ENCODE assay signal across 8 cellular contexts in genomic region chrX:9644335-9644734, GRCh38.
A peak's percentile ranks its signal among the peaks of the same experiment; 100 is the strongest.
DNase-seq lines count a peak whose midpoint lies in the region; ATAC-seq and TF ChIP-seq lines count a peak whose summit lies in the region.

No MANE protein-coding gene starts in this region.

- H3K27ac Mint-ChIP-seq in central memory CD8-positive, alpha-beta T cell (ENCODE audit: low read depth) = peak overlapping the region; percentile 10

- H3K36me3 Mint-ChIP-seq in central memory CD8-positive, alpha-beta T cell (ENCODE audit: insufficient read depth) = peaks cover 2% of the 10 kb centered on the region

- H3K27me3 Mint-ChIP-seq in central memory CD8-positive, alpha-beta T cell = no peaks in the 10 kb centered on the region

- H3K9me3 Mint-ChIP-seq in central memory CD8-positive, alpha-beta T cell = no peaks in the 10 kb centered on the region

- no peaks in the 10 kb centered on the region for H3K36me3 ChIP-seq in lower lobe of right lung
- H3K36me3 ChIP-seq in right atrium auricular region = no peaks in the 10 kb centered on the region

- H3K27ac ChIP-seq in lower lobe of right lung (no peak overlapping the region), right atrium auricular region (no peak overlapping the region)

- CTCF ChIA-PET in HEK293T (lab: Yijun Ruan, JAX) = no interaction called here

- ATAC-seq in GM21825 (IDR thresholded peaks at IDR 0.05; ENCODE audit: unreplicated experiment) = peak; percentile 95
- peak; percentile 93 for ATAC-seq in central memory CD8-positive, alpha-beta T cell (replicated peaks; ENCODE audit: extremely low read depth, poor library complexity, severe bottlenecking)
- no peak for ATAC-seq in lower lobe of right lung

- intact Hi-C loops in lower lobe of right lung (cut with DNase I) = no loop called here

- no peak overlapping the region for H3K4me3 ChIP-seq in lower lobe of right lung
- H3K4me3 ChIP-seq in right atrium auricular region = no peak overlapping the region

- H3K4me1 ChIP-seq in lower lobe of right lung (no peaks in the 10 kb centered on the region), right atrium auricular region (peaks cover 0 to 18% of the 10 kb centered on the region in 2 donors)

- H3K27me3 ChIP-seq in lower lobe of right lung (ENCODE audit: low read depth) (no peaks in the 10 kb centered on the region), right atrium auricular region (no peaks in the 10 kb centered on the region)

- peaks cover 15% of the 10 kb centered on the region for H3K4me1 Mint-ChIP-seq in central memory CD8-positive, alpha-beta T cell

- POLR2A ChIA-PET in HEK293T (lab: Yijun Ruan, JAX) = no interaction called here

- peak overlapping the region; percentile 11 for H3K4me3 Mint-ChIP-seq in central memory CD8-positive, alpha-beta T cell

- no peak for TF ChIP-seq CTCF in GM10266 (IDR thresholded peaks at IDR 0.05; ENCODE audit: control insufficient read depth, insufficient read depth, low read depth, missing control alignments)
- no peak for TF ChIP-seq CTCF in lower lobe of right lung (IDR thresholded peaks at IDR 0.05)
- TF ChIP-seq CTCF in right atrium auricular region (IDR thresholded peaks at IDR 0.05) = no peak

- H3K9me3 ChIP-seq in lower lobe of right lung = no peaks in the 10 kb centered on the region
- no peaks in the 10 kb centered on the region for H3K9me3 ChIP-seq in right atrium auricular region

- peak; percentile 3 for DNase-seq in GM10266 (ENCODE audit: extremely low spot score)
- peak; percentile 22 for DNase-seq in NCI-H510A (lab: John Stamatoyannopoulos, UW)
- DNase-seq in central memory CD8-positive, alpha-beta T cell (ENCODE audit: low spot score in 2 of 2) = peak; percentile 13 to 42
- no peak for DNase-seq in NCI-H146 treated with DMSO at 0.1 percent for 48 hours (lab: John Stamatoyannopoulos, UW; ENCODE audit: unreplicated experiment)
- DNase-seq in lower lobe of right lung = no peak
- DNase-seq in right atrium auricular region (ENCODE audit: low spot score) = no peak
- no peak for DNase-seq in HEK293T (ENCODE audit: extremely low spot score)

TF ChIP-seq in HEK293T, 16 proteins besides CTCF, POLR2A, EP300 and RAD21:
- TF ChIP-seq PKNOX1 (IDR thresholded peaks at IDR 0.05) (no peak), ELF4 (IDR thresholded peaks at IDR 0.05) (no peak), ARNT (IDR thresholded peaks at IDR 0.05) (no peak), LEF1 (IDR thresholded peaks at IDR 0.05; ENCODE audit: borderline replicate concordance) (no peak), TARDBP (IDR thresholded peaks at IDR 0.05) (no peak), NFRKB (IDR thresholded peaks at IDR 0.05) (no peak)

Comparison
In these comparisons a context has a peak if more than half of its experiments do, and no peak if none do; other contexts are left out.
1. DNase-seq: peak in GM10266 (single experiment), NCI-H510A (single experiment) and central memory CD8-positive, alpha-beta T cell (2 of 2); none in NCI-H146 treated with DMSO at 0.1 percent for 48 hours (single experiment), lower lobe of right lung (single experiment), right atrium auricular region (single experiment) and HEK293T (single experiment).
2. ATAC-seq: peak in GM21825 (single experiment) and central memory CD8-positive, alpha-beta T cell (single experiment); none in lower lobe of right lung (0 of 2).